1 cellular context compared by ENCODE assay signal in the genomic region with DNA sequence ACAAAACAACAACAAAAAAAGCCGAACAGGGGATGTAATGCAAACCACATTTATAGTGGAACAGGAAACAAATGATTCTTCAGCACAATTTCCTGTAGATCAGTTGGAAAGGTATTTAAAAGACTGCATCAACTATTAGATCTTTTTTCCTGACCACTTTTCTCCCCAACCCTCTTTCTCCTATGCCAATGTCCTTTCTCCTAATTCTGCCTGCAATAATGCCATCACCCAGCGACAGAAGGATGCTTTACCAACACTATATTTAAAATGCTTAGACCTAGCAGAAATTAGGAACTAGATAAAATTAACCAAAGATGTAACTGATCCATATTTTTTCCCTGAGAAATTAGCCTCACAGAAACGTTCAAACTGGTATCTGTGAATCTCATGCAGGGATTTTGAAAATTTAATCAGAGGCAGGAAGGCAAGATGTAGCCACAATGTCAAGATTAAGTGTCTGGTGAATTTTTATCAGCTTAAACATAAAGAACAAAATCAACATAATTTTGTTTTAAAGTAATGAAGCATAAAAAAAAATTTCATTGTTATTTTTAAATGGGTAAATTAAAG.
TF ChIP-seq lines count a peak whose summit lies in the region.

No MANE protein-coding gene starts in this region.

TF ChIP-seq in H1, 55 proteins besides CTCF, POLR2A, EP300 and RAD21:
- no peak for TF ChIP-seq YY1 (IDR thresholded peaks at IDR 0.05; ENCODE audit: low read depth, low read length)
- no peak for TF ChIP-seq JUND (IDR thresholded peaks at IDR 0.05; ENCODE audit: low read length)
- TF ChIP-seq FOSL1 (IDR thresholded peaks at IDR 0.05; ENCODE audit: insufficient read depth, low read depth, low read length), result no peak
- no peak for TF ChIP-seq PHF8 (conservative IDR thresholded peaks at IDR 0.05; ENCODE audit: low read depth, low read length)
- TF ChIP-seq, protein P1, sequence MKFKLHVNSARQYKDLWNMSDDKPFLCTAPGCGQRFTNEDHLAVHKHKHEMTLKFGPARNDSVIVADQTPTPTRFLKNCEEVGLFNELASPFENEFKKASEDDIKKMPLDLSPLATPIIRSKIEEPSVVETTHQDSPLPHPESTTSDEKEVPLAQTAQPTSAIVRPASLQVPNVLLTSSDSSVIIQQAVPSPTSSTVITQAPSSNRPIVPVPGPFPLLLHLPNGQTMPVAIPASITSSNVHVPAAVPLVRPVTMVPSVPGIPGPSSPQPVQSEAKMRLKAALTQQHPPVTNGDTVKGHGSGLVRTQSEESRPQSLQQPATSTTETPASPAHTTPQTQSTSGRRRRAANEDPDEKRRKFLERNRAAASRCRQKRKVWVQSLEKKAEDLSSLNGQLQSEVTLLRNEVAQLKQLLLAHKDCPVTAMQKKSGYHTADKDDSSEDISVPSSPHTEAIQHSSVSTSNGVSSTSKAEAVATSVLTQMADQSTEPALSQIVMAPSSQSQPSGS (IDR thresholded peaks at IDR 0.05; ENCODE audit: low read length), result no peak
- TF ChIP-seq SP1 (IDR thresholded peaks at IDR 0.05; ENCODE audit: low read depth, low read length), result no peak
- no peak for TF ChIP-seq RNF2 (IDR thresholded peaks at IDR 0.05; ENCODE audit: borderline replicate concordance, low read depth, low read length, missing control alignments, poor library complexity, severe bottlenecking)
- no peak for TF ChIP-seq HDAC2 (IDR thresholded peaks at IDR 0.05; ENCODE audit: borderline replicate concordance in 1 of 2, low read depth in 2 of 2, low read length in 2 of 2)
- TF ChIP-seq CEBPB (IDR thresholded peaks at IDR 0.05; ENCODE audit: low read depth, low read length), result no peak
- TF ChIP-seq TAF7 (optimal IDR thresholded peaks at IDR 0.05; ENCODE audit: borderline replicate concordance, low read depth, low read length), result no peak
- no peak for TF ChIP-seq TAF1 (IDR thresholded peaks at IDR 0.05; ENCODE audit: low read depth, low read length)
- TF ChIP-seq BACH1 (IDR thresholded peaks at IDR 0.05; ENCODE audit: low read length), result no peak
- no peak for TF ChIP-seq TEAD4 (IDR thresholded peaks at IDR 0.05; ENCODE audit: low read depth, low read length)
- TF ChIP-seq GTF2F1 (IDR thresholded peaks at IDR 0.05; ENCODE audit: borderline replicate concordance, low read depth, low read length), result no peak
- TF ChIP-seq RFX5 (IDR thresholded peaks at IDR 0.05; ENCODE audit: borderline replicate concordance, low read depth, low read length), result no peak
- TF ChIP-seq SRF (IDR thresholded peaks at IDR 0.05; ENCODE audit: low read depth, low read length), result no peak
- TF ChIP-seq CBX8 (IDR thresholded peaks at IDR 0.05; ENCODE audit: borderline replicate concordance, low read depth, low read length), result no peak
- no peak for TF ChIP-seq EGR1 (IDR thresholded peaks at IDR 0.05; ENCODE audit: borderline replicate concordance, low read depth, low read length)
- no peak for TF ChIP-seq KDM4A (IDR thresholded peaks at IDR 0.05; ENCODE audit: low read depth, low read length, severe bottlenecking)
- no peak for TF ChIP-seq CREB1 (IDR thresholded peaks at IDR 0.05)
